ENCODE assay signal across 20 cellular contexts in the genomic region with DNA sequence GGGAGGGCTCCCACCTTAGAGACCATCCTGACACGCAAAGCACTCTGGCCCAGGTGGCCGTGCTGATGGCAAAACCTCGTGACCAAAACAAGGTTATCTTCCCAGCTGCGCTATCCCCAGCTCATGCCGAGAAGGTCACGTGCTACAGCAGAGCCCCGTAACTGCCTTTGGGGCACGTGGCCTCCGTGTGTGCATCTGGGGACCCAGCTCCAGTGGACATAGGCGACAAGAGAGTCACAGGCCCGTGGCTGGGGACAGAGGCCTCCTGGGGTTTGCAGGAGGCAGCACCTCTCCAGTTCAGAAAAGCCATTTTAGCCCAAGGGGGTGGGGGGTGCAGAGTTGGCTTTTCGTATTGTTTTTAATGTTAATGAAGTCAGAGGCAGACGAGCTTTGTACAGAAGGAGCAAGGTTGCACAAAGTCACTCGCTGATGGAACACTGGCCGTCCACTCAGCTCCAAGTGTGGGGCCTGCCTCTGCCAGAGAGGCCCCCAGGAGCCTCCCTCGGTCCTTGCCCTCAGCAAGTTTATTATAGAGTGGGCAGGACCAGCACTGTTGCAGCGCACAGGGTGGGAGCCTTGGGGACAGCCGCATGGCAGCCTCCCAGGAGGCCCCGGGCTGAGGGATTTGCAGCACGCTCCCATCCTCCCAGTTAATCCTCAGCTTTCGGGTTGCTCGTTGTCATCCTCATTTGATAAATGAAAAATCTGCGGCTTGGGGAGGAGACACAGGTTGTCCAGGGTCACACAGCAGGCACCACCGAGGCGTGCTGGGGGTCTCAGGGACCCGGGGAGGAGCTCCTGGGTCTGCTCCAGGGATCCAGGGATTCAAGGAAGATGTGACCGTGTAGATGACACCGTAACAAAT.
"Had no signal": no experiment of that assay in that cellular context is flagged by ENCODE, and none has a peak within 500 bp of the region (broad histone marks: within the 10 kb centered on the region; RNA-seq: fewer than 3 reads in every experiment).

No MANE protein-coding gene starts in this region.

- H3K9me3 Mint-ChIP-seq: activated CD4-positive, alpha-beta T cell treated with anti-CD3 and anti-CD28 coated beads, Interleukin-2, amount 10 ng/mL, durations not matched to agents 7 days and 5 days; activated naive CD4-positive, alpha-beta T cell treated with anti-CD3 and anti-CD28 coated beads, Interleukin-2, amount 10 ng/mL, durations not matched to agents 7 days and 5 days; activated naive CD8-positive, alpha-beta T cell treated with anti-CD3 and anti-CD28 coated beads, Interleukin-2, amount 50 U/mL, for 24 hours; natural killer cell treated with Interleukin-12 subunit alpha and Interleukin-12 subunit beta and Interleukin-15 and Interleukin-18, amount 100 ng/mL, for 72 hours; T-cell had no signal

- H3K4me1 Mint-ChIP-seq: activated CD4-positive, alpha-beta T cell treated with anti-CD3 and anti-CD28 coated beads, Interleukin-2, amount 10 ng/mL, durations not matched to agents 7 days and 5 days; activated naive CD4-positive, alpha-beta T cell treated with anti-CD3 and anti-CD28 coated beads, Interleukin-2, amount 10 ng/mL, durations not matched to agents 7 days and 5 days; activated naive CD8-positive, alpha-beta T cell treated with anti-CD3 and anti-CD28 coated beads, Interleukin-2, amount 50 U/mL, for 24 hours; T-cell had no signal

- H3K9me3 ChIP-seq: breast epithelium, gastrocnemius medialis, heart left ventricle, tibial artery had no signal

- H3K27ac ChIP-seq: breast epithelium, gastrocnemius medialis, tibial artery had no signal

- H3K4me3 Mint-ChIP-seq: activated CD4-positive, alpha-beta T cell treated with anti-CD3 and anti-CD28 coated beads, Interleukin-2, amount 10 ng/mL, durations not matched to agents 7 days and 5 days; activated naive CD4-positive, alpha-beta T cell treated with anti-CD3 and anti-CD28 coated beads, Interleukin-2, amount 10 ng/mL, durations not matched to agents 7 days and 5 days; activated naive CD8-positive, alpha-beta T cell treated with anti-CD3 and anti-CD28 coated beads, Interleukin-2, amount 50 U/mL, for 24 hours; natural killer cell treated with Interleukin-12 subunit alpha and Interleukin-12 subunit beta and Interleukin-15 and Interleukin-18, amount 100 ng/mL, for 72 hours; T-cell had no signal

- H3K36me3 Mint-ChIP-seq: activated naive CD4-positive, alpha-beta T cell treated with anti-CD3 and anti-CD28 coated beads, Interleukin-2, amount 10 ng/mL, durations not matched to agents 7 days and 5 days; natural killer cell treated with Interleukin-12 subunit alpha and Interleukin-12 subunit beta and Interleukin-15 and Interleukin-18, amount 100 ng/mL, for 72 hours; T-cell had no signal

- H3K27ac Mint-ChIP-seq: activated CD4-positive, alpha-beta T cell treated with anti-CD3 and anti-CD28 coated beads, Interleukin-2, amount 10 ng/mL, durations not matched to agents 7 days and 5 days; activated naive CD4-positive, alpha-beta T cell treated with anti-CD3 and anti-CD28 coated beads, Interleukin-2, amount 10 ng/mL, durations not matched to agents 7 days and 5 days; activated naive CD8-positive, alpha-beta T cell treated with anti-CD3 and anti-CD28 coated beads, Interleukin-2, amount 50 U/mL, for 24 hours; natural killer cell treated with Interleukin-12 subunit alpha and Interleukin-12 subunit beta and Interleukin-15 and Interleukin-18, amount 100 ng/mL, for 72 hours; T-cell had no signal

- H3K4me3 ChIP-seq: breast epithelium, gastrocnemius medialis, heart left ventricle, tibial artery had no signal

- DNase-seq: activated CD4-positive, alpha-beta T cell treated with anti-CD3 and anti-CD28 coated beads, Interleukin-2, amount 10 ng/mL, durations not matched to agents 7 days and 5 days; activated CD8-positive, alpha-beta memory T cell treated with anti-CD3 and anti-CD28 coated beads, Interleukin-2, amount 50 U/mL, for 4 hours; activated effector memory CD4-positive, alpha-beta T cell treated with Interleukin-2 at 50 U/mL for 16 hours; activated naive CD4-positive, alpha-beta T cell treated with anti-CD3 and anti-CD28 coated beads, Interleukin-2, amount 10 ng/mL, durations not matched to agents 7 days and 5 days; activated naive CD8-positive, alpha-beta T cell treated with anti-CD3 and anti-CD28 coated beads, Interleukin-2, amount 50 U/mL, for 24 hours; activated T-cell treated with anti-CD3 and anti-CD28 coated beads, Interleukin-2, amount 50 U/mL, for 48 hours; anterior cingulate cortex; cerebellar nuclear complex; effector CD4-positive, alpha-beta T cell; gastrocnemius medialis; kidney glomerular epithelial cell; nucleus accumbens; retina; stimulated activated naive CD8-positive, alpha-beta T cell treated with anti-CD3 and anti-CD28 coated beads, Interleukin-15, Interleukin-2, amounts not matched to agents 100 U/mL and 50 U/mL, for 24 hours; substantia nigra; T-cell; tibial artery had no signal

- H3K36me3 ChIP-seq: breast epithelium, gastrocnemius medialis, heart left ventricle, tibial artery had no signal

- H3K27me3 ChIP-seq: breast epithelium had no signal

- H3K4me1 ChIP-seq: gastrocnemius medialis had no signal
